ENCODE assay signal across 12 cellular contexts in the genomic region with DNA sequence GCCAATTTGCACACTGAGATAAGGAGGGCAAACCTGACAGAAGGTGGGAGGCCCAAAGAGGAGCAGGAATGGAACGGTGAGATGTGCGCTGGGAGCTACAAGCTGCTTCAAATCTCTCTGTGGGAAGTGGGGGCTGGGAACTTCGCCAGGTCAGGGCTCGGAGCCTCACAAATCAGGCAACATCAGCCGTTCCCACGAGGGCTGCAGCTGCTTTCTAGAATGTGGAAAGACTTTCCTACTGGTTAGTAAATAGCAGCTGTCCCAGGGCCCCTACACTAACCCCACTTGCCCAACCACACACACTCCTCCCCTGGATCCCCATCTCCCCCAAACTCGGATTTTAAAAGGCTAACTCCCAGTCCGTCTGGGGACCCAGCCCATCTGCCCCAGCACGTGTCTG.
"Had no signal": no experiment of that assay in that cellular context is flagged by ENCODE, and none has a peak within 500 bp of the region (broad histone marks: within the 10 kb centered on the region; RNA-seq: fewer than 3 reads in every experiment).

No MANE protein-coding gene starts in this region.

- DNase-seq: activated CD4-positive, alpha-beta T cell treated with anti-CD3 and anti-CD28 coated beads, Interleukin-2, amount 50 U/mL, for 4 hours; activated CD8-positive, alpha-beta memory T cell treated with anti-CD3 and anti-CD28 coated beads, Interleukin-2, amount 10 ng/mL, durations not matched to agents 7 days and 5 days; activated naive CD4-positive, alpha-beta T cell treated with anti-CD3 and anti-CD28 coated beads for 36 hours; activated T-cell treated with anti-CD3 and anti-CD28 coated beads, Interleukin-2, amount 50 U/mL, for 1 hour; erythroblast; left lung; T-helper 9 cell had no signal

- H3K27ac ChIP-seq: hepatocyte, left lung had no signal

- H3K36me3 Mint-ChIP-seq: activated CD8-positive, alpha-beta memory T cell treated with anti-CD3 and anti-CD28 coated beads, Interleukin-2, amount 10 ng/mL, durations not matched to agents 7 days and 5 days; memory B cell; stimulated activated effector memory CD8-positive, alpha-beta T cell treated with anti-CD3 and anti-CD28 coated beads, Interleukin-12 subunit alpha, Interleukin-12 subunit beta, amount 100 ng/mL, for 72 hours had no signal

- H3K4me3 ChIP-seq: hepatocyte, left lung had no signal

- H3K4me1 ChIP-seq: left lung had no signal

- H3K4me2 ChIP-seq: hepatocyte had no signal

- H3K4me3 Mint-ChIP-seq: activated CD8-positive, alpha-beta memory T cell treated with anti-CD3 and anti-CD28 coated beads, Interleukin-2, amount 10 ng/mL, durations not matched to agents 7 days and 5 days; activated naive CD4-positive, alpha-beta T cell treated with anti-CD3 and anti-CD28 coated beads for 36 hours; memory B cell; neural crest cell; stimulated activated effector memory CD8-positive, alpha-beta T cell treated with anti-CD3 and anti-CD28 coated beads, Interleukin-12 subunit alpha, Interleukin-12 subunit beta, amount 100 ng/mL, for 72 hours had no signal

- H3K27me3 ChIP-seq: hepatocyte, left lung had no signal

- H3K27ac Mint-ChIP-seq: activated CD8-positive, alpha-beta memory T cell treated with anti-CD3 and anti-CD28 coated beads, Interleukin-2, amount 10 ng/mL, durations not matched to agents 7 days and 5 days; activated naive CD4-positive, alpha-beta T cell treated with anti-CD3 and anti-CD28 coated beads for 36 hours; activated T-helper 2 cell treated with anti-CD3 and anti-CD28 coated beads, Interferon-gamma antibody, Interleukin-2, Interleukin-4, amounts not matched to agents 10 μg/mL and 5 μg/mL and 100 μg/mL, durations not matched to agents 14 hours and 24 hours and 36 hours; memory B cell; stimulated activated effector memory CD8-positive, alpha-beta T cell treated with anti-CD3 and anti-CD28 coated beads, Interleukin-12 subunit alpha, Interleukin-12 subunit beta, amount 100 ng/mL, for 72 hours had no signal

- H3K36me3 ChIP-seq: left lung had no signal

- H3K9me3 Mint-ChIP-seq: activated naive CD4-positive, alpha-beta T cell treated with anti-CD3 and anti-CD28 coated beads for 36 hours; activated T-helper 2 cell treated with anti-CD3 and anti-CD28 coated beads, Interferon-gamma antibody, Interleukin-2, Interleukin-4, amounts not matched to agents 10 μg/mL and 5 μg/mL and 100 μg/mL, durations not matched to agents 14 hours and 24 hours and 36 hours; neural crest cell; stimulated activated effector memory CD8-positive, alpha-beta T cell treated with anti-CD3 and anti-CD28 coated beads, Interleukin-12 subunit alpha, Interleukin-12 subunit beta, amount 100 ng/mL, for 72 hours had no signal

- H3K79me2 ChIP-seq: hepatocyte had no signal

- H2AFZ ChIP-seq: hepatocyte had no signal

- H3K9me3 ChIP-seq: left lung had no signal
